8 cellular contexts compared by ENCODE assay signal in the genomic region with DNA sequence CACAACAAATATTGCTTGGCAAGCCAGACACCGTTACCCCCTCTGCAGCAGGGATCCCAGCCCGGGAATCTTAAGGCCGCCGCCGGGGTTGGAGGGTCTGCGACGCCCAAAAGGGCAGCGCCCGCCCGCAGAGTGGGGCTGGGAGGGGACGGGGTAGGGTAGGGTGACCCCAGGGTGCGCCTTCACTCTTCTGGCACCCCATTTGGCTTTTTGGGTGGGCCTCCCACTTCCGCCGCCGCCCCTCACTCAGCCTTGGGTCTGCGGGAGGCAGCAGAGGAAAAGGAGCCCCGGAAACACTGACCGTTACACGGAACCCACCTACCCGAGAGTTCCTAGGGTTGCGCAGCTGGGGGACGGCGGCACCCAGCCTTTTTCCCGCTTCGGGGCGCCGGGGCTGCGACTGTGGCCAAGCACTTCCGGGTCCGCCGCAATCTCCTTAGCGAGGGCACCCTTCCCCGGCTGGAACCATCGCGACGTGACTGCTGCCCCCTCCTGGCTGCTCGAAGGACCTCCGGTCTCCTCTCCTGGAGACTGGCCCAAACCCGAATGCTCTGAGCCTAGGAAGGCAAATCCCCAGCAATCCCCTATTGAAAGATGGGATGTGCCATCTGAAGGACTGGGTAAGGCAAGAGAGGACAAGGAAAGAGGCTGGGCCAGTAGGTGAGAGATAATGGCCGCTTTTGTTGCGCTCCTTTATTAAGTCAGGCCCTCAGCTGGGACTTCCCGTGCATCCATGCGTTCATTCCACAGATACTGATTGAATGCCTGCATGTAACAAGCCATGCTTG. TPM values are rescaled to one million over a fixed set of nuclear protein-coding genes. Genes with fewer than 3 reads are reported as not detected.
DNase-seq lines count a peak whose midpoint lies in the region; ATAC-seq and TF ChIP-seq lines count a peak whose summit lies in the region.

A gene (minus strand): TSS at position 404 of the 788 bp plus-strand sequence. CDS start 1,447 bp downstream, outside the sequence.

- H3K79me2 ChIP-seq in mammary epithelial cell (ENCODE audit: insufficient read depth, low read length) = peaks cover 37% of the 10 kb centered on the region

- WGBS in mammary epithelial cell (ENCODE audit: low coverage, missing lambda C conversion rate) = 14% methylated on average over 23 of the region's 43 CpGs
- 7 to 14% (median 8%) methylated on average over 22 to 43 of the region's 43 CpGs for WGBS in spleen, 5 donors

- no peaks in the 10 kb centered on the region for H4K20me1 ChIP-seq in mammary epithelial cell (ENCODE audit: insufficient read depth, low read length)

- H3K36me3 ChIP-seq in WERI-Rb-1 (peaks cover 3% of the 10 kb centered on the region; the same call in 1 of the 2 replicates), mammary epithelial cell (ENCODE audit: insufficient read depth, low read length) (no peaks in the 10 kb centered on the region), spleen (peaks cover 0 to 24% (median 2%) of the 10 kb centered on the region in 6 donors)

- H3K4me3 ChIP-seq in WERI-Rb-1 (ENCODE audit: low read depth, low read length) (peak within 1 kb of the TSS; percentile 99), mammary epithelial cell (replicated peaks in 1 of 3; ENCODE audit: insufficient read depth in 1 of 3, low read depth in 2 of 3, low read length in 3 of 3) (peak within 1 kb of the TSS; percentile 84 to 89 (median 89)), spleen (peak within 1 kb of the TSS; percentile 59 to 91 (median 76))

- CTCF ChIA-PET in mammary epithelial cell (lab: Charles Lee; ENCODE audit: low non-redundant PET) = no interaction called here

- TF ChIP-seq CTCF in WERI-Rb-1 (IDR thresholded peaks at IDR 0.05; ENCODE audit: low read depth, low read length) = peak; percentile 97
- TF ChIP-seq CTCF in mammary epithelial cell (conservative IDR thresholded peaks at IDR 0.05 in 1 of 2, IDR thresholded peaks at IDR 0.05 in 1 of 2; ENCODE audit: extremely low read depth in 1 of 2, insufficient read depth in 1 of 2, low read depth in 1 of 2, low read length in 2 of 2) = peak; percentile 74 to 94
- peak; percentile 65 to 95 (median 91) for TF ChIP-seq CTCF in spleen (IDR thresholded peaks at IDR 0.05 in 8 of 11, conservative IDR thresholded peaks at IDR 0.05 in 3 of 11)

- DNase-seq in AG08395 (ENCODE audit: low spot score) (peak; percentile 96), NCI-H2227 (lab: John Stamatoyannopoulos, UW; ENCODE audit: unreplicated experiment) (peak; percentile 93), WERI-Rb-1 (peak; percentile 96), mammary epithelial cell (peak; percentile 73), inferior parietal cortex (ENCODE audit: extremely low spot score) (peak; percentile 91), spleen (peak; percentile 99)

- dilution Hi-C loops in mammary epithelial cell (cut with HindIII; ENCODE audit: low sequenced_read_pairs) = no loop called here

- H3K4me1 ChIP-seq in mammary epithelial cell (ENCODE audit: insufficient read depth, low read length) = peaks cover 27% of the 10 kb centered on the region
- peaks cover 19 to 52% (median 33%) of the 10 kb centered on the region in 6 donors for H3K4me1 ChIP-seq in spleen

- no peak for TF ChIP-seq POLR2A in spleen (IDR thresholded peaks at IDR 0.05)

- BruUV-seq in mammary epithelial cell (replicated peaks; lab: Mats Ljungman, UMichigan) = TSS peak; percentile 39

- peak within 1 kb of the TSS; percentile 72 for H3K27ac ChIP-seq in WERI-Rb-1
- H3K27ac ChIP-seq in mammary epithelial cell (ENCODE audit: insufficient read depth, low read depth, low read length) = peak within 1 kb of the TSS; percentile 74
- H3K27ac ChIP-seq in spleen = peak within 1 kb of the TSS; percentile 86 to 95 (median 88)

- in situ Hi-C loops in mammary epithelial cell (cut with MboI; ENCODE audit: low sequenced_read_pairs in 2 of 2) = no loop called here

- intact Hi-C loops in mammary epithelial cell (cut with micrococcal nuclease) (loop anchor here (1.0 to 2.0 kb wide), 4 partner anchors 15 to 442 kb away; no protein-coding TSS in a partner anchor), spleen (cut with DNase I; ENCODE audit: low total_unique reads) (loop anchor here (10.0 kb wide), 1 partner anchor 439 kb away; no protein-coding TSS in a partner anchor)

- H3K27me3 ChIP-seq in WERI-Rb-1 (ENCODE audit: insufficient read depth, low read depth, severe bottlenecking) = peaks cover 11% of the 10 kb centered on the region
- H3K27me3 ChIP-seq in mammary epithelial cell (ENCODE audit: insufficient read depth, low read length) = no peaks in the 10 kb centered on the region
- H3K27me3 ChIP-seq in spleen (replicated peaks in 1 of 7) = no peaks in the 10 kb centered on the region

- peak within 1 kb of the TSS; percentile 92 for H2AFZ ChIP-seq in mammary epithelial cell (ENCODE audit: low read depth, low read length)

- H3K9ac ChIP-seq in mammary epithelial cell (ENCODE audit: insufficient read depth, low read length) = peak within 1 kb of the TSS; percentile 81

- peak within 1 kb of the TSS; percentile 90 for H3K4me2 ChIP-seq in mammary epithelial cell (ENCODE audit: insufficient read depth, low read depth, low read length)

- no peaks in the 10 kb centered on the region for H3K9me3 ChIP-seq in WERI-Rb-1 (ENCODE audit: severe bottlenecking)
- no peaks in the 10 kb centered on the region for H3K9me3 ChIP-seq in mammary epithelial cell (replicated peaks; ENCODE audit: insufficient read depth, low read length)
- no peaks in the 10 kb centered on the region for H3K9me3 ChIP-seq in spleen

- peak; percentile 94 for ATAC-seq in GM18873 (IDR thresholded peaks at IDR 0.05; ENCODE audit: low FRiP score, unreplicated experiment)
- ATAC-seq in HG03139 (IDR thresholded peaks at IDR 0.05; ENCODE audit: unreplicated experiment) = peak; percentile 98

RNA-seq across cellular contexts. Expression of the gene that starts here (rescaled TPM):
- total RNA-seq in mammary epithelial cell (10 to 100 TPM; 17.7 to 18.3 TPM), spleen (10 to 100 TPM; 20.1 to 28.0 (median 23.4) TPM)
- polyA plus RNA-seq in mammary epithelial cell (18.5 TPM), spleen (10 to 100 TPM; 23.2 to 27.8 (median 27.6) TPM)
- 15.7 TPM for polyA minus RNA-seq in mammary epithelial cell

Comparison
In these comparisons a context has a peak if more than half of its experiments do, and no peak if none do; other contexts are left out.
1. Peak in every context shown above with its lines: DNase-seq, ATAC-seq, H3K4me3 ChIP-seq and H3K27ac ChIP-seq.